In the genomic region with DNA sequence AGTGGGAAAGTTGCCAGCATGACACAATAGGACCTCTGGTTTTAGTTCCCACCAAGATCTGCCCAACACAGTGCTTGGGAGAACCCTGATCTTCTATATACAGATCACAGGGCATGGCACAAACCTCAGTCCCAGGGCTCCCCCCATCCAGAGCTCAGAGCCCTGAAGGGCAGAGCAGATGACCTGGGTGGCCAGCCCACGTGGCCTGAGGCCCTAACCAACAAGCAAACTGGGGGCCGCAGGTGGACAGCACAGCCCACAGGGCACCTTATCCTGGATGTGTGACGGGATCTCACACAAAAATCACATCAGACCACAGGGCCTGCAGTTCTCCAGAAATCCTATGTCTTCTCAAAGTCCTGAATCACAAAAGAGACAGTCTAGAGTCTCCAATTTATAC, we compare ENCODE assay signal across 19 cellular contexts. TPM values are rescaled to one million over a fixed set of nuclear protein-coding genes. Genes with fewer than 3 reads are reported as not detected.
DNase-seq lines count a peak whose midpoint lies in the region; ATAC-seq and TF ChIP-seq lines count a peak whose summit lies in the region.
"Had no signal": no experiment of that assay in that cellular context is flagged by ENCODE, and none has a peak within 500 bp of the region (broad histone marks: within the 10 kb centered on the region; RNA-seq: fewer than 3 reads in every experiment).

No MANE protein-coding gene starts in this region.

- no peak for ATAC-seq in activated CD8-positive, alpha-beta memory T cell treated with anti-CD3 and anti-CD28 coated beads, Interleukin-2, amount 10 ng/mL, durations not matched to agents 7 days and 5 days
- ATAC-seq in left lobe of liver (no peak), upper lobe of left lung (ENCODE audit: low FRiP score in 2 of 2) (no peak), GM21515 (IDR thresholded peaks at IDR 0.05; ENCODE audit: unreplicated experiment) (no peak)

- TF ChIP-seq EP300 in sigmoid colon (IDR thresholded peaks at IDR 0.05) = no peak
- TF ChIP-seq EP300 in upper lobe of left lung (IDR thresholded peaks at IDR 0.05) = no peak

- intact Hi-C loops in CD14-positive monocyte (cut with micrococcal nuclease) = no loop called here
- intact Hi-C loops in sigmoid colon (cut with DNase I) = no loop called here

- H3K27ac ChIP-seq in sigmoid colon = no peak overlapping the region
- no peak overlapping the region for H3K27ac ChIP-seq in upper lobe of left lung
- H3K27ac ChIP-seq: KMS-11, SJSA1 had no signal

- H3K4me3 Mint-ChIP-seq in CD14-positive monocyte = no peak overlapping the region
- H3K4me3 Mint-ChIP-seq in activated CD8-positive, alpha-beta memory T cell treated with anti-CD3 and anti-CD28 coated beads, Interleukin-2, amount 10 ng/mL, durations not matched to agents 7 days and 5 days = no peak overlapping the region
- H3K4me3 Mint-ChIP-seq: CD4-positive, alpha-beta T cell had no signal

- H3K4me1 ChIP-seq in sigmoid colon = no peaks in the 10 kb centered on the region
- peaks cover 0 to 9% (median 2%) of the 10 kb centered on the region in 4 donors for H3K4me1 ChIP-seq in upper lobe of left lung
- H3K4me1 ChIP-seq: SJSA1 had no signal

- H3K36me3 ChIP-seq in sigmoid colon (no peaks in the 10 kb centered on the region), upper lobe of left lung (no peaks in the 10 kb centered on the region)
- H3K36me3 ChIP-seq: SJSA1 had no signal

- no peaks in the 10 kb centered on the region for H3K4me1 Mint-ChIP-seq in CD14-positive monocyte
- H3K4me1 Mint-ChIP-seq in activated CD8-positive, alpha-beta memory T cell treated with anti-CD3 and anti-CD28 coated beads, Interleukin-2, amount 10 ng/mL, durations not matched to agents 7 days and 5 days = no peaks in the 10 kb centered on the region

- TF ChIP-seq CTCF in CD14-positive monocyte (IDR thresholded peaks at IDR 0.05) = no peak
- TF ChIP-seq CTCF in sigmoid colon (IDR thresholded peaks at IDR 0.05) = no peak
- TF ChIP-seq CTCF in upper lobe of left lung (IDR thresholded peaks at IDR 0.05) = no peak

- no peak overlapping the region for H3K27ac Mint-ChIP-seq in CD14-positive monocyte
- no peak overlapping the region for H3K27ac Mint-ChIP-seq in activated CD8-positive, alpha-beta memory T cell treated with anti-CD3 and anti-CD28 coated beads, Interleukin-2, amount 10 ng/mL, durations not matched to agents 7 days and 5 days
- H3K27ac Mint-ChIP-seq: CD4-positive, alpha-beta T cell had no signal

- no peaks in the 10 kb centered on the region for H3K36me3 Mint-ChIP-seq in CD14-positive monocyte
- no peaks in the 10 kb centered on the region for H3K36me3 Mint-ChIP-seq in activated CD8-positive, alpha-beta memory T cell treated with anti-CD3 and anti-CD28 coated beads, Interleukin-2, amount 10 ng/mL, durations not matched to agents 7 days and 5 days

- DNase-seq in CD14-positive monocyte (ENCODE audit: low spot score) (peak; percentile 11), left lobe of liver (ENCODE audit: low spot score) (peak; percentile 28), sigmoid colon (peak; percentile 39), upper lobe of left lung (no peak), NAMALWA (ENCODE audit: low spot score) (no peak)
- DNase-seq in activated CD8-positive, alpha-beta memory T cell treated with anti-CD3 and anti-CD28 coated beads, Interleukin-2, amount 10 ng/mL, durations not matched to agents 7 days and 5 days = peak; percentile 31
- DNase-seq: CD4-positive, alpha-beta T cell; COR-L47; DMS79 treated with DMSO at 0.1 percent for 48 hours; IMR-90; NCI-H1694 treated with DMSO at 0.1 percent for 48 hours; NCI-H2081 treated with DMSO at 0.1 percent for 48 hours; NCI-H2171 treated with DMSO at 0.1 percent for 48 hours; NCI-H526; OCI-M1 had no signal

- H3K4me3 ChIP-seq in sigmoid colon (no peak overlapping the region), upper lobe of left lung (no peak overlapping the region)
- H3K4me3 ChIP-seq: SJSA1 had no signal

- H3K9me3 ChIP-seq in sigmoid colon (no peaks in the 10 kb centered on the region), upper lobe of left lung (no peaks in the 10 kb centered on the region)
- H3K9me3 ChIP-seq: SJSA1 had no signal

- no peaks in the 10 kb centered on the region for H3K9me3 Mint-ChIP-seq in CD14-positive monocyte
- H3K9me3 Mint-ChIP-seq in activated CD8-positive, alpha-beta memory T cell treated with anti-CD3 and anti-CD28 coated beads, Interleukin-2, amount 10 ng/mL, durations not matched to agents 7 days and 5 days (ENCODE audit: low read depth) = no peaks in the 10 kb centered on the region
- H3K9me3 Mint-ChIP-seq: CD4-positive, alpha-beta T cell had no signal

- TF ChIP-seq POLR2A in sigmoid colon (IDR thresholded peaks at IDR 0.05) (no peak), upper lobe of left lung (IDR thresholded peaks at IDR 0.05) (no peak)

- CTCF ChIA-PET in activated CD8-positive, alpha-beta memory T cell treated with anti-CD3 and anti-CD28 coated beads, Interleukin-2, amount 10 ng/mL, durations not matched to agents 7 days and 5 days (lab: Charles Lee) = no interaction called here

- H3K27me3 ChIP-seq in sigmoid colon (no peaks in the 10 kb centered on the region), upper lobe of left lung (no peaks in the 10 kb centered on the region)
- H3K27me3 ChIP-seq: SJSA1 had no signal

- peaks cover 2 to 4% (median 3%) of the 10 kb centered on the region in 3 donors for H3K27me3 Mint-ChIP-seq in CD14-positive monocyte (ENCODE audit: low read depth in 3 of 3)
- peaks cover 19% of the 10 kb centered on the region for H3K27me3 Mint-ChIP-seq in activated CD8-positive, alpha-beta memory T cell treated with anti-CD3 and anti-CD28 coated beads, Interleukin-2, amount 10 ng/mL, durations not matched to agents 7 days and 5 days
- H3K27me3 Mint-ChIP-seq: CD4-positive, alpha-beta T cell had no signal

- 90 to 91% methylated on average over 3 of the region's 3 CpGs for WGBS in sigmoid colon, 2 donors
- WGBS in upper lobe of left lung, 2 donors = 96 to 100% methylated on average over 3 of the region's 3 CpGs

RNA-seq across cellular contexts. Expression of a gene that starts 34.7 kb away (rescaled TPM):
- polyA plus RNA-seq in CD14-positive monocyte = under 1 TPM; 0.28 to 0.35 TPM
- total RNA-seq in activated CD8-positive, alpha-beta memory T cell treated with anti-CD3 and anti-CD28 coated beads, Interleukin-2, amount 10 ng/mL, durations not matched to agents 7 days and 5 days = under 1 TPM; 0.18 to 0.35 TPM
- total RNA-seq in left lobe of liver = 0.30 TPM
- total RNA-seq in sigmoid colon = 1 to 10 TPM in 1 of 4 donors, under 1 TPM in 3; 0.36 to 1.5 (median 0.69) TPM
- polyA plus RNA-seq in sigmoid colon = 1 to 10 TPM; 7.0 to 8.8 (median 7.8) TPM
- 10 to 100 TPM; 14.6 to 33.4 (median 20.2) TPM for total RNA-seq in upper lobe of left lung
- total RNA-seq: IMR-90, SJSA1 had no signal
- polyA plus RNA-seq: BJ, IMR-90 had no signal

Comparison
In these comparisons a context has a peak if more than half of its experiments do, and no peak if none do; other contexts are left out.
1. DNase-seq: peak in CD14-positive monocyte (single experiment), activated CD8-positive, alpha-beta memory T cell treated with anti-CD3 and anti-CD28 coated beads, Interleukin-2, amount 10 ng/mL, durations not matched to agents 7 days and 5 days (single experiment), left lobe of liver (single experiment) and sigmoid colon (single experiment); none in upper lobe of left lung (0 of 2) and NAMALWA (single experiment).
2. RNA of a gene that starts 34.7 kb away (total RNA-seq): 14.6 to 33.4 TPM in upper lobe of left lung; 0.36 to 1.5 TPM in sigmoid colon, 0.18 to 0.35 TPM in activated CD8-positive, alpha-beta memory T cell treated with anti-CD3 and anti-CD28 coated beads, Interleukin-2, amount 10 ng/mL, durations not matched to agents 7 days and 5 days and 0.30 TPM in left lobe of liver (single experiment); every median in the first group is over 4 times any median in the second.